ENCODE assay signal across 9 cellular contexts in the genomic region with DNA sequence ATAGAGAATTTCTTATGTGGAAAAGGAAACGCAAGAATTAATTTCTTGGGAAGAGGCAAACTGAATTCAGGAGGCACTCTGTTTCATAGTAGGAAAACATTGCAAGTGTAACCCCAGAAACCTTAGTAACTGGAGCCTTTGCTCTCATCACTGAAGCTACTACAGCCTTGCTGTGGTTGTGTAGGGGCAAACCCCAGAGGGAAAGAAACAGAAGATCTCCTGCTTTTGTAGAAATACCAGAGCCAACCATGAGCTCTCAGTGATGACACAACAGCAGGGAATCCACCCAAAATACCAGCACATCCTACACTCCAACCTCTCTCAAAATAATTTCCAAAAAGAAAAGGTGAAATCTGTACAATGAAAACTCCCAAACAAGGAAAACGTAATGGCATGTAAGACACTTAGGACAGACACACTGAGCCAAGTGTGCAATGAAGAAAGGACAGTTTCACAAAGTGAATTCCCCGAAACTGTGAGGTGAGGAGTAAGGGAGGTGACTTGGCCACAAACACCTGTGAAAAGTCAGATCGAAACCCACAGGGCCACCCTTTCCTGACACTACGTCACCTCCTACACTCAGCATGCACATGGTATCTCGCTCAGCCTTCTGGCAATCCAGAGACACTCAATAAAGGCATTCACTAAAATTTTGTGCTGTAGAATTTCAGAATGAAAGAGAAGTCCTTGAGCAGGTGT. TPM values are rescaled to one million over a fixed set of nuclear protein-coding genes. Genes with fewer than 3 reads are reported as not detected.
DNase-seq lines count a peak whose midpoint lies in the region; ATAC-seq and TF ChIP-seq lines count a peak whose summit lies in the region.
"Had no signal": no experiment of that assay in that cellular context is flagged by ENCODE, and none has a peak within 500 bp of the region (broad histone marks: within the 10 kb centered on the region; RNA-seq: fewer than 3 reads in every experiment).

No MANE protein-coding gene starts in this region.

- peaks cover 43% of the 10 kb centered on the region for H3K27me3 Mint-ChIP-seq in MCF 10A (ENCODE audit: insufficient read depth, unreplicated experiment)
- H3K27me3 Mint-ChIP-seq in activated naive CD4-positive, alpha-beta T cell treated with anti-CD3 and anti-CD28 coated beads for 36 hours (ENCODE audit: low read depth): peaks cover 28% of the 10 kb centered on the region

- H3K4me3 ChIP-seq in mammary epithelial cell (replicated peaks in 1 of 3; ENCODE audit: insufficient read depth in 1 of 3, low read depth in 2 of 3, low read length in 3 of 3): no peak overlapping the region

- H3K36me3 Mint-ChIP-seq in MCF 10A (ENCODE audit: insufficient read depth, unreplicated experiment): no peaks in the 10 kb centered on the region
- no peaks in the 10 kb centered on the region for H3K36me3 Mint-ChIP-seq in activated naive CD4-positive, alpha-beta T cell treated with anti-CD3 and anti-CD28 coated beads for 36 hours (ENCODE audit: low read depth)

- no peak overlapping the region for H3K4me2 ChIP-seq in mammary epithelial cell (ENCODE audit: insufficient read depth, low read depth, low read length)

- POLR2A ChIA-PET in MCF 10A (lab: Yijun Ruan, JAX): no interaction called here

- no peaks in the 10 kb centered on the region for H3K4me1 ChIP-seq in mammary epithelial cell (ENCODE audit: insufficient read depth, low read length)

- no peak overlapping the region for H3K27ac ChIP-seq in mammary epithelial cell (ENCODE audit: insufficient read depth, low read depth, low read length)

- no peaks in the 10 kb centered on the region for H3K4me1 Mint-ChIP-seq in MCF 10A (ENCODE audit: insufficient read depth, unreplicated experiment)
- H3K4me1 Mint-ChIP-seq in activated naive CD4-positive, alpha-beta T cell treated with anti-CD3 and anti-CD28 coated beads for 36 hours (ENCODE audit: low read depth): peaks cover 28% of the 10 kb centered on the region

- H3K9me3 ChIP-seq in mammary epithelial cell (replicated peaks; ENCODE audit: insufficient read depth, low read length): no peaks in the 10 kb centered on the region

- peak; percentile 95 for ATAC-seq in HG03571 (IDR thresholded peaks at IDR 0.05; ENCODE audit: unreplicated experiment)

- no peaks in the 10 kb centered on the region for H3K27me3 ChIP-seq in mammary epithelial cell (ENCODE audit: insufficient read depth, low read length)

- no peaks in the 10 kb centered on the region for H3K36me3 ChIP-seq in mammary epithelial cell (ENCODE audit: insufficient read depth, low read length)

- H2AFZ ChIP-seq in mammary epithelial cell (ENCODE audit: low read depth, low read length): no peak overlapping the region

- in situ Hi-C loops in mammary epithelial cell (cut with MboI; ENCODE audit: low sequenced_read_pairs in 2 of 2): loop anchor here in 1 of 2 donors (25.0 kb wide), 1 partner anchor 208 kb away; no protein-coding TSS in a partner anchor

- H3K27ac Mint-ChIP-seq in MCF 10A (ENCODE audit: low read depth, unreplicated experiment): no peak overlapping the region
- peak overlapping the region; percentile 92 for H3K27ac Mint-ChIP-seq in activated naive CD4-positive, alpha-beta T cell treated with anti-CD3 and anti-CD28 coated beads for 36 hours

- no peaks in the 10 kb centered on the region for H4K20me1 ChIP-seq in mammary epithelial cell (ENCODE audit: insufficient read depth, low read length)

- dilution Hi-C loops in mammary epithelial cell (cut with HindIII; ENCODE audit: low sequenced_read_pairs): no loop called here

- H3K9me3 Mint-ChIP-seq in MCF 10A (ENCODE audit: unreplicated experiment): no peaks in the 10 kb centered on the region
- no peaks in the 10 kb centered on the region for H3K9me3 Mint-ChIP-seq in activated naive CD4-positive, alpha-beta T cell treated with anti-CD3 and anti-CD28 coated beads for 36 hours

- 61% methylated on average over 6 of the region's 6 CpGs for WGBS in mammary epithelial cell (ENCODE audit: low coverage, missing lambda C conversion rate)

- intact Hi-C loops in mammary epithelial cell (cut with micrococcal nuclease) (no loop called here), MCF 10A (cut with micrococcal nuclease) (no loop called here)
- intact Hi-C loops in activated naive CD4-positive, alpha-beta T cell treated with anti-CD3 and anti-CD28 coated beads for 36 hours (cut with micrococcal nuclease): loop anchor here (1.0 to 10.0 kb wide), 19 partner anchors 43 to 951 kb away; a partner anchor contains a TSS

- H3K9ac ChIP-seq in mammary epithelial cell (ENCODE audit: insufficient read depth, low read length): no peak overlapping the region

- TF ChIP-seq CTCF in mammary epithelial cell (conservative IDR thresholded peaks at IDR 0.05 in 1 of 2, IDR thresholded peaks at IDR 0.05 in 1 of 2; ENCODE audit: extremely low read depth in 1 of 2, insufficient read depth in 1 of 2, low read depth in 1 of 2, low read length in 2 of 2) (no peak), MCF 10A (IDR thresholded peaks at IDR 0.05; ENCODE audit: unreplicated experiment) (no peak)

- no peaks in the 10 kb centered on the region for H3K79me2 ChIP-seq in mammary epithelial cell (ENCODE audit: insufficient read depth, low read length)

- CTCF ChIA-PET in mammary epithelial cell (lab: Charles Lee; ENCODE audit: low non-redundant PET): no interaction called here
- CTCF ChIA-PET in MCF 10A (lab: Yijun Ruan, JAX): interaction anchor here (1.1 kb wide), 1 partner anchor 10 kb away, joined by 6 read pairs; no protein-coding TSS in a partner anchor
- CTCF ChIA-PET in activated naive CD4-positive, alpha-beta T cell treated with anti-CD3 and anti-CD28 coated beads for 36 hours (lab: Charles Lee): interaction anchor here (1.0 to 2.0 kb wide), 4 partner anchors 8 to 531 kb away, joined by 3 to 11 read pairs (median 6); no protein-coding TSS in a partner anchor

- DNase-seq in mammary epithelial cell (peak; percentile 46), MCF 10A (ENCODE audit: unreplicated experiment) (no peak), NCI-H510A (lab: John Stamatoyannopoulos, UW) (no peak), NCI-H1930 (lab: John Stamatoyannopoulos, UW) (no peak), medulla oblongata (ENCODE audit: extremely low spot score) (no peak)
- peak; percentile 93 for DNase-seq in activated naive CD4-positive, alpha-beta T cell treated with anti-CD3 and anti-CD28 coated beads for 36 hours
- DNase-seq in stimulated activated CD8-positive, alpha-beta memory T cell treated with anti-CD3 and anti-CD28 coated beads, Interleukin-4, amount 100 ng/mL, for 48 hours: peak; percentile 79

- BruUV-seq in mammary epithelial cell (replicated peaks; lab: Mats Ljungman, UMichigan) (no TSS peak), MCF 10A (replicated peaks; lab: Mats Ljungman, UMichigan) (no TSS peak)

- no peak overlapping the region for H3K4me3 Mint-ChIP-seq in MCF 10A (ENCODE audit: unreplicated experiment)
- H3K4me3 Mint-ChIP-seq in activated naive CD4-positive, alpha-beta T cell treated with anti-CD3 and anti-CD28 coated beads for 36 hours: peak overlapping the region; percentile 37

RNA-seq across cellular contexts. Expression of a gene that starts 8.5 kb away (rescaled TPM):
- total RNA-seq in mammary epithelial cell (under 1 TPM in 1 of 2 donors, not detected in 1; 0.33 TPM), MCF 10A (2022) (not detected in 2 replicates)
- polyA plus RNA-seq in mammary epithelial cell: 0.10 TPM
- polyA minus RNA-seq in mammary epithelial cell: not detected
- 1 to 10 TPM; 1.2 to 2.4 TPM for total RNA-seq in activated naive CD4-positive, alpha-beta T cell treated with anti-CD3 and anti-CD28 coated beads for 36 hours
- total RNA-seq: RPMI7951 had no signal

RNA-seq across cellular contexts. Expression of a gene that starts 40.4 kb away (rescaled TPM):
- not detected for total RNA-seq in mammary epithelial cell
- polyA plus RNA-seq in mammary epithelial cell: not detected
- not detected for polyA minus RNA-seq in mammary epithelial cell
- not detected in 2 replicates for total RNA-seq in MCF 10A (2022)
- not detected for total RNA-seq in activated naive CD4-positive, alpha-beta T cell treated with anti-CD3 and anti-CD28 coated beads for 36 hours
- total RNA-seq: RPMI7951 had no signal

RNA-seq across cellular contexts. Expression of a gene that starts 53.6 kb away (rescaled TPM):
- total RNA-seq in mammary epithelial cell (10 to 100 TPM in 1 of 2 donors, not detected in 1; 12.8 TPM), MCF 10A (2022) (not detected in 2 replicates)
- polyA plus RNA-seq in mammary epithelial cell: 7.2 TPM
- 3.0 TPM for polyA minus RNA-seq in mammary epithelial cell
- under 1 TPM in 1 of 2 experiments, not detected in 1; 0.30 TPM for total RNA-seq in activated naive CD4-positive, alpha-beta T cell treated with anti-CD3 and anti-CD28 coated beads for 36 hours

Comparison
In these comparisons a context has a peak if more than half of its experiments do, and no peak if none do; other contexts are left out.
1. DNase-seq: peak in mammary epithelial cell (single experiment), activated naive CD4-positive, alpha-beta T cell treated with anti-CD3 and anti-CD28 coated beads for 36 hours (single experiment) and stimulated activated CD8-positive, alpha-beta memory T cell treated with anti-CD3 and anti-CD28 coated beads, Interleukin-4, amount 100 ng/mL, for 48 hours (single experiment); none in MCF 10A (single experiment), NCI-H510A (single experiment), NCI-H1930 (0 of 2) and medulla oblongata (single experiment).